Comparison of ENCODE assay signal across 28 cellular contexts in the genomic region with DNA sequence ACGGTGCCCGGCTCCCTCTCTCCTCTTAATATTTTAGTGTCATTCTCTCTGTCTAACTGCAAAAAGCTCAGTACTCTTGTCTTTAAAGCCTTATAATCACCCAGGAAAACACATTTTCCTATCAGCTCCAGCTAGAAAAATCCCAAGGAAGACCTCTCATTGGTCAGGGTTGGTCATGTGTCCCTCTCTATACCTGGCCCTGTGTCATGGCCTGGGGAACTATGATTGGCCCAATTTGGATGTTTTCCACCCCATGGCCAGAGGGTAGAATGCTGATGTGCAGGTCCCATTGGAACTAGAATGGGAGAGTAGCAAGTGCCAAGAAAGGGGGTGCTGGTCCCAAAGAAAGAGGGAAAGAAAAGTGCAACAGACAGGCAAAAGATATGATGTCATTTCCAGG.
"Had no signal": no experiment of that assay in that cellular context is flagged by ENCODE, and none has a peak within 500 bp of the region (broad histone marks: within the 10 kb centered on the region; RNA-seq: fewer than 3 reads in every experiment).

No MANE protein-coding gene starts in this region.

- H3K27me3 ChIP-seq: pancreas, sigmoid colon had no signal

- H3K9me3 Mint-ChIP-seq: immature natural killer cell; mesothelial cell of epicardium; natural killer cell; stimulated activated effector memory CD8-positive, alpha-beta T cell treated with anti-CD3 and anti-CD28 coated beads, Interleukin-12 subunit alpha, Interleukin-12 subunit beta, amount 100 ng/mL, for 72 hours; stimulated activated naive CD8-positive, alpha-beta T cell treated with anti-CD3 and anti-CD28 coated beads, Interleukin-15, Interleukin-2, amounts not matched to agents 100 ng/mL and 50 ng/mL, for 24 hours had no signal

- H3K36me3 ChIP-seq: left ventricle myocardium inferior, pancreas, prostate gland, sigmoid colon, spleen, suprapubic skin, thoracic aorta, tibial artery, upper lobe of right lung had no signal

- H3K36me3 Mint-ChIP-seq: immature natural killer cell; mesothelial cell of epicardium; naive B cell; natural killer cell; stimulated activated effector memory CD8-positive, alpha-beta T cell treated with anti-CD3 and anti-CD28 coated beads, Interleukin-12 subunit alpha, Interleukin-12 subunit beta, amount 100 ng/mL, for 72 hours had no signal

- H3K27ac ChIP-seq: left ventricle myocardium inferior, pancreas, prostate gland, sigmoid colon, spleen, suprapubic skin, thoracic aorta, tibial artery, upper lobe of right lung had no signal

- H3K4me1 Mint-ChIP-seq: immature natural killer cell; mesothelial cell of epicardium; naive B cell; natural killer cell; nephron progenitor cell; stimulated activated effector memory CD8-positive, alpha-beta T cell treated with anti-CD3 and anti-CD28 coated beads, Interleukin-12 subunit alpha, Interleukin-12 subunit beta, amount 100 ng/mL, for 72 hours had no signal

- H3K4me3 ChIP-seq: left ventricle myocardium inferior, lung, pancreas, prostate gland, sigmoid colon, spleen, suprapubic skin, thoracic aorta, tibial artery, upper lobe of right lung had no signal

- FAIRE-seq: islet of Langerhans, pancreas, small intestine, urothelium cell line had no signal

- H3K9me3 ChIP-seq: left ventricle myocardium inferior, pancreas, prostate gland, sigmoid colon, suprapubic skin, thoracic aorta, tibial artery, upper lobe of right lung had no signal

- DNase-seq: hypothalamus; immature natural killer cell; left ventricle myocardium inferior; mesendoderm; naive B cell; natural killer cell; nephron progenitor cell; pancreas; posterior cingulate gyrus; retina; right cardiac atrium; sigmoid colon; small intestine; spleen; stimulated activated CD4-positive, alpha-beta T cell treated with anti-CD3 and anti-CD28 coated beads, Interleukin-4, amount 100 ng/mL, for 24 hours; stimulated activated naive CD4-positive, alpha-beta T cell; tibial artery; trophoblast cell had no signal

- H3K27ac Mint-ChIP-seq: immature natural killer cell; mesothelial cell of epicardium; naive B cell; natural killer cell; nephron progenitor cell; stimulated activated effector memory CD8-positive, alpha-beta T cell treated with anti-CD3 and anti-CD28 coated beads, Interleukin-12 subunit alpha, Interleukin-12 subunit beta, amount 100 ng/mL, for 72 hours; stimulated activated naive CD8-positive, alpha-beta T cell treated with anti-CD3 and anti-CD28 coated beads, Interleukin-15, Interleukin-2, amounts not matched to agents 100 ng/mL and 50 ng/mL, for 24 hours had no signal

- H3K4me1 ChIP-seq: left ventricle myocardium inferior, pancreas, prostate gland, sigmoid colon, spleen, suprapubic skin, tibial artery, upper lobe of right lung had no signal

- ATAC-seq: natural killer cell; pancreas; right cardiac atrium; stimulated activated effector memory CD8-positive, alpha-beta T cell treated with anti-CD3 and anti-CD28 coated beads, Interleukin-12 subunit alpha, Interleukin-12 subunit beta, amount 100 ng/mL, for 72 hours; upper lobe of right lung had no signal

- H3K4me3 Mint-ChIP-seq: immature natural killer cell; mesothelial cell of epicardium; naive B cell; natural killer cell; nephron progenitor cell; stimulated activated effector memory CD8-positive, alpha-beta T cell treated with anti-CD3 and anti-CD28 coated beads, Interleukin-12 subunit alpha, Interleukin-12 subunit beta, amount 100 ng/mL, for 72 hours; stimulated activated naive CD8-positive, alpha-beta T cell treated with anti-CD3 and anti-CD28 coated beads, Interleukin-15, Interleukin-2, amounts not matched to agents 100 ng/mL and 50 ng/mL, for 24 hours had no signal
